1 cellular context compared by ENCODE assay signal in the genomic region with DNA sequence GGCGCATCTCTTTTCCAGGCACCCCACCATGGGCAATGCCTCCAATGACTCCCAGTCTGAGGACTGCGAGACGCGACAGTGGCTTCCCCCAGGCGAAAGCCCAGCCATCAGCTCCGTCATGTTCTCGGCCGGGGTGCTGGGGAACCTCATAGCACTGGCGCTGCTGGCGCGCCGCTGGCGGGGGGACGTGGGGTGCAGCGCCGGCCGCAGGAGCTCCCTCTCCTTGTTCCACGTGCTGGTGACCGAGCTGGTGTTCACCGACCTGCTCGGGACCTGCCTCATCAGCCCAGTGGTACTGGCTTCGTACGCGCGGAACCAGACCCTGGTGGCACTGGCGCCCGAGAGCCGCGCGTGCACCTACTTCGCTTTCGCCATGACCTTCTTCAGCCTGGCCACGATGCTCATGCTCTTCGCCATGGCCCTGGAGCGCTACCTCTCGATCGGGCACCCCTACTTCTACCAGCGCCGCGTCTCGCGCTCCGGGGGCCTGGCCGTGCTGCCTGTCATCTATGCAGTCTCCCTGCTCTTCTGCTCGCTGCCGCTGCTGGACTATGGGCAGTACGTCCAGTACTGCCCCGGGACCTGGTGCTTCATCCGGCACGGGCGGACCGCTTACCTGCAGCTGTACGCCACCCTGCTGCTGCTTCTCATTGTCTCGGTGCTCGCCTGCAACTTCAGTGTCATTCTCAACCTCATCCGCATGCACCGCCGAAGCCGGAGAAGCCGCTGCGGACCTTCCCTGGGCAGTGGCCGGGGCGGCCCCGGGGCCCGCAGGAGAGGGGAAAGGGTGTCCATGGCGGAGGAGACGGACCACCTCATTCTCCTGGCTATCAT.
TF ChIP-seq lines count a peak whose summit lies in the region.

No MANE protein-coding gene starts in this region.

TF ChIP-seq in HEK293, 187 proteins besides CTCF, POLR2A, EP300 and RAD21:
- TF ChIP-seq ZNF274 (IDR thresholded peaks at IDR 0.05; ENCODE audit: low read length) (no peak), ZNF274 (tag by site-specific recombination; IDR thresholded peaks at IDR 0.05; ENCODE audit: borderline replicate concordance) (no peak), ZNF777 (tag by site-specific recombination; IDR thresholded peaks at IDR 0.05; ENCODE audit: borderline replicate concordance) (no peak), ZNF624 (tag by site-specific recombination; IDR thresholded peaks at IDR 0.05) (no peak)
